Comparison of ENCODE assay signal across 20 cellular contexts in the genomic region with DNA sequence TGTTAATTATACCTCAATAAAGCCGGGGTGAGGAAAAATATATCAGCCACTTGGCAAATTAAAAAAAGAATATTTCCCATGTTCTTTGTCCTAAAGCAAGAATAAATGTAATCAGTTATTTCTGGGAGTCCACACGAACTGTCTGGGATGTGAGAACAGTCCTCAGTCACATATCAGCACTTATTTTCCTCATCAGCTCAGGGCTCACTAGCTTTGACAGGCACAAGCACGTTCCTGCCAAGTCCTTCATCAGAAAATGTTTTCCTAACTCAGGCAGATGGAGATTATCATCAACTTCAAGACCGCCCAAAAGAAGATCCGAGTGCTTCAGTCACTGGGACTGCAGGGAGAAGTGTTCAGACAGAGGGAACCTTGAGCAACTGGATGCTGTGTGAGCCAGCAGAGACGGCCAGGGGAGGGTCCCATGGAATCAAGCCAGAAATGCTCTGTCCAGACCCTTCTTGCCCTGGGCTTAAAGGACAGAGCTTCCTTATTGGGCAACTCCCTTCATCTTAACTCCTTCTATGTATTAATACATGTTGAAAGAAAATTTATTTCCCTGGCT.
DNase-seq lines count a peak whose midpoint lies in the region; ATAC-seq, FAIRE-seq and TF ChIP-seq lines count a peak whose summit lies in the region.
"Had no signal": no experiment of that assay in that cellular context is flagged by ENCODE, and none has a peak within 500 bp of the region (broad histone marks: within the 10 kb centered on the region; RNA-seq: fewer than 3 reads in every experiment).

No MANE protein-coding gene starts in this region.

- H3K4ac ChIP-seq in mesenchymal stem cell (ENCODE audit: low read depth in 1 of 2, low read length in 2 of 2) = no peak overlapping the region

- H3K4me1 Mint-ChIP-seq in naive thymus-derived CD8-positive, alpha-beta T cell = no peaks in the 10 kb centered on the region
- H3K4me1 Mint-ChIP-seq: CD8-positive, alpha-beta memory T cell had no signal

- H3K79me2 ChIP-seq in endothelial cell of umbilical vein (ENCODE audit: control insufficient read depth, insufficient read depth, low read length) = no peaks in the 10 kb centered on the region
- no peaks in the 10 kb centered on the region for H3K79me2 ChIP-seq in smooth muscle cell (ENCODE audit: low read depth)

- CTCF ChIA-PET in endothelial cell of umbilical vein (lab: Charles Lee) = no interaction called here

- POLR2A ChIA-PET in endothelial cell of umbilical vein (lab: Charles Lee) = no interaction called here
- POLR2A ChIA-PET in naive thymus-derived CD8-positive, alpha-beta T cell (lab: Charles Lee) = no interaction called here

- no peak overlapping the region for H3K23ac ChIP-seq in mesenchymal stem cell (ENCODE audit: low read length in 2 of 2)

- H4K8ac ChIP-seq in mesenchymal stem cell (ENCODE audit: low read length) = no peak overlapping the region

- no peak overlapping the region for H2AK5ac ChIP-seq in mesenchymal stem cell (ENCODE audit: low read length, severe bottlenecking)

- H3K9me1 ChIP-seq in endothelial cell of umbilical vein (replicated peaks; ENCODE audit: control insufficient read depth, extremely low read depth, insufficient read depth, low read length) = no peaks in the 10 kb centered on the region

- H2BK12ac ChIP-seq in mesenchymal stem cell (ENCODE audit: low read length in 2 of 2) = peak overlapping the region; percentile 29 to 69

- H3K27ac Mint-ChIP-seq in naive thymus-derived CD8-positive, alpha-beta T cell = peak overlapping the region in 1 of 10 donors; percentile 21
- H3K27ac Mint-ChIP-seq: CD8-positive, alpha-beta memory T cell; GM23338 had no signal

- peak; percentile 59 for FAIRE-seq in endothelial cell of umbilical vein (lab: Jason Lieb, UNC)
- FAIRE-seq: GM18507, HepG2, HTR-8/SVneo had no signal

- no peak overlapping the region for H2BK120ac ChIP-seq in mesenchymal stem cell (ENCODE audit: low read depth, low read length)

- no peak for DNase-seq in Right ventricle myocardium superior
- no peak for DNase-seq in cardiac septum (ENCODE audit: low spot score)
- no peak for DNase-seq in endothelial cell of umbilical vein (ENCODE audit: low read depth, low spot score)
- no peak for DNase-seq in mesenchymal stem cell
- DNase-seq in smooth muscle cell (lab: John Stamatoyannopoulos, UW; ENCODE audit: unreplicated experiment) = no peak
- DNase-seq in naive thymus-derived CD8-positive, alpha-beta T cell = no peak
- no peak for DNase-seq in thyroid gland
- DNase-seq: 8988T; AML-193; Caco-2; CD8-positive, alpha-beta memory T cell; DND-41; GDM1 had no signal

- H3K9me3 ChIP-seq in endothelial cell of umbilical vein (replicated peaks; ENCODE audit: control insufficient read depth, insufficient read depth, low read length) (no peaks in the 10 kb centered on the region), mesenchymal stem cell (ENCODE audit: control insufficient read depth, low read length) (no peaks in the 10 kb centered on the region), smooth muscle cell (replicated peaks; ENCODE audit: low read depth) (no peaks in the 10 kb centered on the region), thyroid gland (no peaks in the 10 kb centered on the region)
- H3K9me3 ChIP-seq: BLaER1, Caco-2, HAP-1 had no signal

- H3K79me1 ChIP-seq in mesenchymal stem cell (replicated peaks; ENCODE audit: low read length, poor library complexity, severe bottlenecking) = no peaks in the 10 kb centered on the region

- H3K27me3 ChIP-seq in endothelial cell of umbilical vein (ENCODE audit: control insufficient read depth in 2 of 2, insufficient read depth in 2 of 2, low read length in 2 of 2) (no peaks in the 10 kb centered on the region), mesenchymal stem cell (ENCODE audit: control insufficient read depth in 1 of 2, insufficient read depth in 1 of 2, low read length in 2 of 2) (no peaks in the 10 kb centered on the region), smooth muscle cell (ENCODE audit: low read depth) (no peaks in the 10 kb centered on the region), thyroid gland (no peaks in the 10 kb centered on the region)
- H3K27me3 ChIP-seq: BLaER1 had no signal

- peaks cover 6 to 58% (median 18%) of the 10 kb centered on the region in 5 donors for H3K27me3 Mint-ChIP-seq in naive thymus-derived CD8-positive, alpha-beta T cell

- no peak for TF ChIP-seq POLR2A in endothelial cell of umbilical vein (IDR thresholded peaks at IDR 0.05; ENCODE audit: low read depth, low read length)
- TF ChIP-seq POLR2A in thyroid gland (IDR thresholded peaks at IDR 0.05) = no peak

- H3K36me3 Mint-ChIP-seq in naive thymus-derived CD8-positive, alpha-beta T cell = no peaks in the 10 kb centered on the region
- H3K36me3 Mint-ChIP-seq: CD8-positive, alpha-beta memory T cell had no signal

- H2BK15ac ChIP-seq in mesenchymal stem cell (ENCODE audit: low read depth, poor library complexity, severe bottlenecking) = peak overlapping the region; percentile 26

- H2BK5ac ChIP-seq in mesenchymal stem cell (ENCODE audit: low read depth, low read length, poor library complexity, severe bottlenecking) = no peak overlapping the region

- H4K91ac ChIP-seq in mesenchymal stem cell (ENCODE audit: low read length) = no peak overlapping the region

- no peak overlapping the region for H3K9ac ChIP-seq in endothelial cell of umbilical vein (replicated peaks; ENCODE audit: extremely low read depth, insufficient read depth, low read length)
- H3K9ac ChIP-seq in mesenchymal stem cell (ENCODE audit: low read length) = no peak overlapping the region
- no peak overlapping the region for H3K9ac ChIP-seq in smooth muscle cell (ENCODE audit: low read depth)
- H3K9ac ChIP-seq: BLaER1 had no signal

- BruUV-seq in endothelial cell of umbilical vein (replicated peaks; lab: Mats Ljungman, UMichigan) = no TSS peak

- no peaks in the 10 kb centered on the region for H3K36me3 ChIP-seq in endothelial cell of umbilical vein (ENCODE audit: control insufficient read depth in 2 of 2, extremely low read depth in 1 of 2, insufficient read depth in 2 of 2, low read length in 2 of 2)
- no peaks in the 10 kb centered on the region for H3K36me3 ChIP-seq in mesenchymal stem cell (ENCODE audit: control insufficient read depth in 1 of 2, insufficient read depth in 2 of 2, low read depth in 1 of 2, low read length in 2 of 2)
- no peaks in the 10 kb centered on the region for H3K36me3 ChIP-seq in smooth muscle cell (ENCODE audit: low read depth)
- no peaks in the 10 kb centered on the region for H3K36me3 ChIP-seq in thyroid gland
- H3K36me3 ChIP-seq: BLaER1, HAP-1 had no signal

- no peak overlapping the region for H3K14ac ChIP-seq in mesenchymal stem cell (ENCODE audit: low read length in 2 of 2)

- H3K4me2 ChIP-seq in endothelial cell of umbilical vein (ENCODE audit: insufficient read depth, low read length) (no peak overlapping the region), mesenchymal stem cell (ENCODE audit: low read length, poor library complexity, severe bottlenecking) (no peak overlapping the region), smooth muscle cell (no peak overlapping the region)
- H3K4me2 ChIP-seq: BLaER1, GM23338 had no signal

- intact Hi-C loops in Right ventricle myocardium superior (cut with DNase I) = no loop called here
- intact Hi-C loops in cardiac septum (cut with DNase I) = loop anchor here (5.0 to 10.0 kb wide), 2 partner anchors 150 to 278 kb away; no protein-coding TSS in a partner anchor
- intact Hi-C loops in endothelial cell of umbilical vein (cut with micrococcal nuclease) = loop anchor here (5.0 to 10.0 kb wide), 2 partner anchors 132 to 150 kb away; no protein-coding TSS in a partner anchor
- intact Hi-C loops in thyroid gland (cut with DNase I) = no loop called here

- H3K9me3 Mint-ChIP-seq in naive thymus-derived CD8-positive, alpha-beta T cell = no peaks in the 10 kb centered on the region
- H3K9me3 Mint-ChIP-seq: GM23338 had no signal

- no peak for TF ChIP-seq CTCF in endothelial cell of umbilical vein (IDR thresholded peaks at IDR 0.05; ENCODE audit: extremely low read depth in 1 of 2, insufficient read depth in 1 of 2, low read depth in 1 of 2, low read length in 2 of 2)
- TF ChIP-seq CTCF in smooth muscle cell (IDR thresholded peaks at IDR 0.05; ENCODE audit: borderline replicate concordance, insufficient read depth, poor library complexity, severe bottlenecking) = no peak
- no peak for TF ChIP-seq CTCF in thyroid gland (IDR thresholded peaks at IDR 0.05)

- WGBS in mesenchymal stem cell = 95% methylated on average over 5 of the region's 6 CpGs
- WGBS in smooth muscle cell (ENCODE audit: low lambda C conversion rate) = 60% methylated on average over 6 of the region's 6 CpGs
- 23 to 42% methylated on average over 6 of the region's 6 CpGs for WGBS in thyroid gland, 2 donors

- H2AFZ ChIP-seq in endothelial cell of umbilical vein (ENCODE audit: low read depth, low read length) (peak overlapping the region; percentile 58), mesenchymal stem cell (ENCODE audit: low read depth, low read length) (no peak overlapping the region), smooth muscle cell (ENCODE audit: low read depth) (peak overlapping the region; percentile 59)
- H2AFZ ChIP-seq: GM23338 had no signal

- dilution Hi-C loops in endothelial cell of umbilical vein (cut with MboI; ENCODE audit: extremely low pct_ligation_motif_present, low sequenced_read_pairs) = no loop called here

- ATAC-seq in Right ventricle myocardium superior (ENCODE audit: poor library complexity) (peak; percentile 83), HG02610 (IDR thresholded peaks at IDR 0.05; ENCODE audit: unreplicated experiment) (no peak)
- ATAC-seq in naive thymus-derived CD8-positive, alpha-beta T cell = no peak
- ATAC-seq: HepG2 had no signal

- no peak overlapping the region for H3K27ac ChIP-seq in endothelial cell of umbilical vein (ENCODE audit: insufficient read depth, low read depth, low read length)
- no peak overlapping the region for H3K27ac ChIP-seq in mesenchymal stem cell (ENCODE audit: low read length, poor library complexity, severe bottlenecking)
- no peak overlapping the region for H3K27ac ChIP-seq in smooth muscle cell (ENCODE audit: low read depth)
- no peak overlapping the region for H3K27ac ChIP-seq in thyroid gland
- H3K27ac ChIP-seq: BLaER1 had no signal

- H3K4me1 ChIP-seq in endothelial cell of umbilical vein (ENCODE audit: control insufficient read depth, extremely low read depth, insufficient read depth, low read length) (peaks cover 3% of the 10 kb centered on the region), mesenchymal stem cell (ENCODE audit: control insufficient read depth, insufficient read depth, low read depth, low read length) (peaks cover 2% of the 10 kb centered on the region), smooth muscle cell (ENCODE audit: low read depth) (no peaks in the 10 kb centered on the region), thyroid gland (no peaks in the 10 kb centered on the region)
- H3K4me1 ChIP-seq: Caco-2, HAP-1 had no signal

- no peaks in the 10 kb centered on the region for H4K20me1 ChIP-seq in endothelial cell of umbilical vein (replicated peaks; ENCODE audit: control insufficient read depth, extremely low read depth, insufficient read depth, low read length)
- H4K20me1 ChIP-seq in smooth muscle cell (ENCODE audit: low read depth) = no peaks in the 10 kb centered on the region
- H4K20me1 ChIP-seq: BLaER1 had no signal

- H3K4me3 Mint-ChIP-seq in naive thymus-derived CD8-positive, alpha-beta T cell = no peak overlapping the region
- H3K4me3 Mint-ChIP-seq: CD8-positive, alpha-beta memory T cell; GM23338 had no signal

- no peaks in the 10 kb centered on the region for H3F3A ChIP-seq in smooth muscle cell (ENCODE audit: low read depth)

- H3K4me3 ChIP-seq in endothelial cell of umbilical vein (replicated peaks in 1 of 3; ENCODE audit: insufficient read depth in 1 of 3, low read depth in 1 of 3, low read length in 3 of 3) (no peak overlapping the region), mesenchymal stem cell (ENCODE audit: insufficient read depth in 1 of 2, low read depth in 1 of 2, low read length in 2 of 2) (no peak overlapping the region), smooth muscle cell (no peak overlapping the region), thyroid gland (replicated peaks in 1 of 3) (no peak overlapping the region)
- H3K4me3 ChIP-seq: BLaER1, GM23338, HAP-1 had no signal

- H3K18ac ChIP-seq in mesenchymal stem cell (ENCODE audit: low read depth in 1 of 2, low read length in 2 of 2) = no peak overlapping the region

Comparison
In these comparisons a context has a peak if more than half of its experiments do, and no peak if none do; other contexts are left out.
1. intact Hi-C loops: an anchor here in cardiac septum (5.0 to 10.0 kb wide) and endothelial cell of umbilical vein (5.0 to 10.0 kb wide); none called in Right ventricle myocardium superior and thyroid gland.